ENCODE assay signal across 18 cellular contexts in genomic region chr14:91125801-91126200, GRCh38. TPM values are rescaled to one million over a fixed set of nuclear protein-coding genes. Genes with fewer than 3 reads are reported as not detected.
DNase-seq lines count a peak whose midpoint lies in the region; ATAC-seq, FAIRE-seq and TF ChIP-seq lines count a peak whose summit lies in the region.
"Had no signal": no experiment of that assay in that cellular context is flagged by ENCODE, and none has a peak within 500 bp of the region (broad histone marks: within the 10 kb centered on the region; RNA-seq: fewer than 3 reads in every experiment).

No MANE protein-coding gene starts in this region.

- no peak overlapping the region for H3K9ac ChIP-seq in GM12878 (ENCODE audit: control insufficient read depth, insufficient read depth, low read length)
- H3K9ac ChIP-seq in skeletal muscle tissue (ENCODE audit: low read depth in 1 of 3, low read length in 3 of 3): peak overlapping the region in 1 of 3 donors; percentile 29

- peak overlapping the region; percentile 32 to 88 (median 59) for H3K27ac Mint-ChIP-seq in CD4-positive, CD25-positive, alpha-beta regulatory T cell
- no peak overlapping the region for H3K27ac Mint-ChIP-seq in activated CD4-positive, alpha-beta T cell treated with anti-CD3 and anti-CD28 coated beads for 36 hours

- H3K27me3 ChIP-seq in CD4-positive, CD25-positive, alpha-beta regulatory T cell (ENCODE audit: control insufficient read depth, insufficient read depth, low read length): no peaks in the 10 kb centered on the region
- H3K27me3 ChIP-seq in GM12878 (replicated peaks in 1 of 2; ENCODE audit: control insufficient read depth in 2 of 2, insufficient read depth in 2 of 2, low read length in 1 of 2): no peaks in the 10 kb centered on the region
- no peaks in the 10 kb centered on the region for H3K27me3 ChIP-seq in skeletal muscle tissue (ENCODE audit: control insufficient read depth in 3 of 3, insufficient read depth in 3 of 3, low read length in 3 of 3)
- H3K27me3 ChIP-seq in left lung: no peaks in the 10 kb centered on the region

- TF ChIP-seq POLR2A in GM12878 (IDR thresholded peaks at IDR 0.05; ENCODE audit: low read depth, low read length): no peak

- peaks cover 9 to 66% (median 34%) of the 10 kb centered on the region in 4 donors for H3K4me1 Mint-ChIP-seq in CD4-positive, CD25-positive, alpha-beta regulatory T cell
- H3K4me1 Mint-ChIP-seq in activated CD4-positive, alpha-beta T cell treated with anti-CD3 and anti-CD28 coated beads for 36 hours: peaks cover 29% of the 10 kb centered on the region

- H3K79me2 ChIP-seq in GM12878 (ENCODE audit: control insufficient read depth, insufficient read depth, low read length): peaks cover 21% of the 10 kb centered on the region

- no TSS peak for BruUV-seq in GM12878 (replicated peaks; lab: Mats Ljungman, UMichigan)

- H3K9me3 Mint-ChIP-seq in CD4-positive, CD25-positive, alpha-beta regulatory T cell: peaks cover 0 to 3% (median 0%) of the 10 kb centered on the region in 7 donors
- no peaks in the 10 kb centered on the region for H3K9me3 Mint-ChIP-seq in activated CD4-positive, alpha-beta T cell treated with anti-CD3 and anti-CD28 coated beads for 36 hours (ENCODE audit: low read depth)

- no peak overlapping the region for H3K4me3 ChIP-seq in CD4-positive, CD25-positive, alpha-beta regulatory T cell (ENCODE audit: low read depth, low read length)
- H3K4me3 ChIP-seq in GM12878 (no peak overlapping the region), skeletal muscle tissue (ENCODE audit: low read length in 3 of 3) (no peak overlapping the region), left lung (no peak overlapping the region)

- H3K27ac ChIP-seq in CD4-positive, CD25-positive, alpha-beta regulatory T cell (ENCODE audit: insufficient read depth, low read length, poor library complexity, severe bottlenecking): no peak overlapping the region
- H3K27ac ChIP-seq in GM12878 (ENCODE audit: control insufficient read depth, insufficient read depth): no peak overlapping the region
- peak overlapping the region; percentile 58 for H3K27ac ChIP-seq in skeletal muscle tissue (ENCODE audit: low read depth, low read length)
- H3K27ac ChIP-seq in left lung: peak overlapping the region in 1 of 2 donors; percentile 82

- no peaks in the 10 kb centered on the region for H3K9me3 ChIP-seq in CD4-positive, CD25-positive, alpha-beta regulatory T cell (ENCODE audit: control insufficient read depth in 2 of 2, low read length in 2 of 2)
- H3K9me3 ChIP-seq in GM12878 (replicated peaks; ENCODE audit: control insufficient read depth, insufficient read depth, low read length): peaks cover 5% of the 10 kb centered on the region; the same call in 1 of the 3 replicates
- no peaks in the 10 kb centered on the region for H3K9me3 ChIP-seq in skeletal muscle tissue (ENCODE audit: control insufficient read depth in 3 of 3, low read length in 3 of 3)
- H3K9me3 ChIP-seq in left lung: no peaks in the 10 kb centered on the region

- H3K36me3 ChIP-seq in CD4-positive, CD25-positive, alpha-beta regulatory T cell (ENCODE audit: control insufficient read depth, insufficient read depth, low read length): peaks cover 36% of the 10 kb centered on the region
- H3K36me3 ChIP-seq in GM12878 (ENCODE audit: control insufficient read depth in 2 of 2, insufficient read depth in 2 of 2, low read length in 1 of 2): peaks cover 5 to 9% of the 10 kb centered on the region in 2 experiments; a peak in 3 of 4 replicates
- H3K36me3 ChIP-seq in skeletal muscle tissue (ENCODE audit: control insufficient read depth in 3 of 3, insufficient read depth in 3 of 3, low read length in 3 of 3): peaks cover 0 to 7% (median 4%) of the 10 kb centered on the region in 3 donors
- peaks cover 0 to 11% of the 10 kb centered on the region in 2 donors for H3K36me3 ChIP-seq in left lung

- no peak for DNase-seq in CD4-positive, CD25-positive, alpha-beta regulatory T cell
- DNase-seq in GM12878 (ENCODE audit: low read depth, low spot score) (no peak), left ventricle myocardium superior (no peak), left lung (no peak), T-helper 1 cell (no peak)
- DNase-seq in activated CD4-positive, alpha-beta T cell treated with anti-CD3 and anti-CD28 coated beads for 36 hours: no peak
- DNase-seq: activated CD4-positive, CD25-positive, alpha-beta regulatory T cell treated with anti-CD3 and anti-CD28 coated beads, Interleukin-2, amount 50 U/mL, for 72 hours; activated CD8-positive, alpha-beta memory T cell treated with anti-CD3 and anti-CD28 coated beads, Interleukin-2, amount 10 ng/mL, durations not matched to agents 7 days and 5 days; activated naive CD4-positive, alpha-beta T cell treated with Interleukin-2 at 50 U/mL for 16 hours; KG1; NCI-H1092; NCI-H774; RPMI8226; stimulated activated CD4-positive, alpha-beta T cell treated with anti-CD3 and anti-CD28 coated beads, Interleukin-2, amount 100 ng/mL, for 24 hours; stimulated activated CD8-positive, alpha-beta memory T cell treated with anti-CD3 and anti-CD28 coated beads, Interleukin-4, amount 100 ng/mL, for 48 hours had no signal

- H2AFZ ChIP-seq in GM12878 (ENCODE audit: control insufficient read depth, low read depth, low read length): no peak overlapping the region

- H3K4me2 ChIP-seq in GM12878 (ENCODE audit: control insufficient read depth, insufficient read depth): no peak overlapping the region

- in situ Hi-C loops in GM12878 (cut with MboI): loop anchor here (5.0 kb wide), 1 partner anchor 218 kb away; no protein-coding TSS in a partner anchor

- FAIRE-seq in GM12878 (lab: Jason Lieb, UNC): no peak
- FAIRE-seq: urothelium cell line had no signal

- TF ChIP-seq CTCF in GM12878 (IDR thresholded peaks at IDR 0.05 in 2 of 3, conservative IDR thresholded peaks at IDR 0.05 in 1 of 3; ENCODE audit: control insufficient read depth in 2 of 3, extremely low read depth in 1 of 3, insufficient read depth in 1 of 3, low read depth in 3 of 3, low read length in 3 of 3) (no peak), left lung (IDR thresholded peaks at IDR 0.05) (no peak)

- no peak for ATAC-seq in CD4-positive, CD25-positive, alpha-beta regulatory T cell (ENCODE audit: low read depth in 2 of 2)
- ATAC-seq in GM12878 (no peak), left ventricle myocardium superior (peak; percentile 15), left lung (no peak), GM18498 (IDR thresholded peaks at IDR 0.05; ENCODE audit: unreplicated experiment) (no peak)
- no peak for ATAC-seq in activated CD4-positive, alpha-beta T cell treated with anti-CD3 and anti-CD28 coated beads for 36 hours
- ATAC-seq: activated CD8-positive, alpha-beta memory T cell treated with anti-CD3 and anti-CD28 coated beads, Interleukin-2, amount 10 ng/mL, durations not matched to agents 7 days and 5 days had no signal

- WGBS in GM12878 (ENCODE audit: insufficient coverage, insufficient replicate concordance, low lambda C conversion rate, missing lambda C conversion rate): 74% methylated on average over 4 of the region's 4 CpGs

- TF ChIP-seq EP300 in GM12878 (IDR thresholded peaks at IDR 0.05; ENCODE audit: borderline replicate concordance in 1 of 2, control insufficient read depth in 1 of 2, low read depth in 2 of 2, low read length in 2 of 2): no peak

- POLR2A ChIA-PET in GM12878 (lab: Charles Lee): interaction anchor here (1.3 kb wide), 1 partner anchor 10 kb away, joined by 8 read pairs; no protein-coding TSS in a partner anchor
- POLR2A ChIA-PET in activated CD4-positive, alpha-beta T cell treated with anti-CD3 and anti-CD28 coated beads for 36 hours (lab: Charles Lee): no interaction called here

- CTCF ChIA-PET in GM12878 (lab: Yijun Ruan, JAX): no interaction called here
- CTCF ChIA-PET in activated CD4-positive, alpha-beta T cell treated with anti-CD3 and anti-CD28 coated beads for 36 hours (lab: Charles Lee): no interaction called here

- SMC1A ChIA-PET in GM12878 (lab: Charles Lee; ENCODE audit: uncharacterized antibody, unreplicated experiment): interaction anchor here (0.6 to 0.7 kb wide), 2 partner anchors 12 to 116 kb away, joined by 3 to 4 read pairs; partner anchors contain the start of gene DGLUCY

- intact Hi-C loops in GM12878 (cut with micrococcal nuclease; ENCODE audit: unreplicated experiment) (no loop called here), left ventricle myocardium superior (cut with micrococcal nuclease) (no loop called here), left lung (cut with DNase I) (no loop called here)
- intact Hi-C loops in activated CD4-positive, alpha-beta T cell treated with anti-CD3 and anti-CD28 coated beads for 36 hours (cut with DNase I, micrococcal nuclease): no loop called here

- RAD21 ChIA-PET in GM12878 (lab: Charles Lee; ENCODE audit: unreplicated experiment): no interaction called here

- no peak for TF ChIP-seq RAD21 in GM12878 (IDR thresholded peaks at IDR 0.05; ENCODE audit: insufficient read depth, low read depth, low read length)

- H3K4me3 Mint-ChIP-seq in CD4-positive, CD25-positive, alpha-beta regulatory T cell: peak overlapping the region in 1 of 4 donors; percentile 30
- no peak overlapping the region for H3K4me3 Mint-ChIP-seq in activated CD4-positive, alpha-beta T cell treated with anti-CD3 and anti-CD28 coated beads for 36 hours
- H3K4me3 Mint-ChIP-seq: activated CD8-positive, alpha-beta memory T cell treated with anti-CD3 and anti-CD28 coated beads, Interleukin-2, amount 10 ng/mL, durations not matched to agents 7 days and 5 days had no signal

- peaks cover 10% of the 10 kb centered on the region for H3K4me1 ChIP-seq in CD4-positive, CD25-positive, alpha-beta regulatory T cell (ENCODE audit: control insufficient read depth, insufficient read depth, low read length, poor library complexity, severe bottlenecking)
- H3K4me1 ChIP-seq in GM12878 (ENCODE audit: control insufficient read depth, insufficient read depth, low read length) (peaks cover 11% of the 10 kb centered on the region), skeletal muscle tissue (ENCODE audit: control insufficient read depth in 3 of 3, insufficient read depth in 3 of 3, low read length in 3 of 3) (peaks cover 30 to 53% (median 40%) of the 10 kb centered on the region in 3 donors), left lung (peaks cover 6 to 40% of the 10 kb centered on the region in 2 donors)

- H3K36me3 Mint-ChIP-seq in CD4-positive, CD25-positive, alpha-beta regulatory T cell: peaks cover 28% of the 10 kb centered on the region
- H3K36me3 Mint-ChIP-seq in activated CD4-positive, alpha-beta T cell treated with anti-CD3 and anti-CD28 coated beads for 36 hours (ENCODE audit: low read depth): peaks cover 31% of the 10 kb centered on the region

- H3K27me3 Mint-ChIP-seq in CD4-positive, CD25-positive, alpha-beta regulatory T cell: no peaks in the 10 kb centered on the region
- no peaks in the 10 kb centered on the region for H3K27me3 Mint-ChIP-seq in activated CD4-positive, alpha-beta T cell treated with anti-CD3 and anti-CD28 coated beads for 36 hours
- H3K27me3 Mint-ChIP-seq: activated CD8-positive, alpha-beta memory T cell treated with anti-CD3 and anti-CD28 coated beads, Interleukin-2, amount 10 ng/mL, durations not matched to agents 7 days and 5 days had no signal

- no peaks in the 10 kb centered on the region for H4K20me1 ChIP-seq in GM12878 (ENCODE audit: control insufficient read depth, insufficient read depth)

RNA-seq across cellular contexts. Expression of gene DGLUCY, which starts 11.9 kb away (rescaled TPM):
- 120 TPM for total RNA-seq in CD4-positive, CD25-positive, alpha-beta regulatory T cell
- 10 to 100 TPM; 45.2 to 62.7 (median 56.9) TPM for polyA plus RNA-seq in CD4-positive, CD25-positive, alpha-beta regulatory T cell
- total RNA-seq in GM12878 (2013; cell fraction: nucleolus; rRNA removed): 462 and 476 TPM in 2 replicates
- total RNA-seq in GM12878 (2014; rRNA removed) (64.0 and 69.7 TPM in 2 replicates), GM12878 (2014; rRNA removed; fragmentation: Illumina TruSeq; extraction: Trizol) (52.8 and 57.8 TPM in 2 replicates), GM12878 (2021) (50.5 and 56.8 TPM in 2 replicates), left ventricle myocardium superior (254 TPM), skeletal muscle tissue (49.6 TPM), left lung (10 to 100 TPM; 74.9 to 77.0 TPM)
- 37.4 TPM for polyA plus RNA-seq in GM12878 (2011; ENCODE audit: low read depth)
- polyA plus RNA-seq in GM12878 (2011; rRNA removed) (42.9 and 53.5 TPM in 2 replicates), GM12878 (2014; fragmentation: Illumina TruSeq; extraction: Trizol) (69.9 and 70.3 TPM in 2 replicates), GM12878 (2014; fragmentation: Nextera tagmentation; extraction: Ambion mirVana) (10 to 100 TPM; 15.0 to 23.2 TPM), GM12878 (2014; rRNA removed) (57.4 and 64.6 TPM in 2 replicates), GM12878 (2016; fragmentation: Nextera tagmentation; extraction: Ambion mirVana) (10 to 100 TPM; 47.3 to 47.4 TPM)
- polyA plus RNA-seq in GM12878 (2011; cell fraction: cytosol; rRNA removed): 52.2 and 69.1 TPM in 2 replicates
- 290 and 321 TPM in 2 replicates for polyA plus RNA-seq in GM12878 (2011; cell fraction: nucleus; rRNA removed)
- polyA plus RNA-seq in GM12878 (2012): 39.8 and 51.8 TPM in 2 replicates
- 76.4 and 134 TPM in 2 replicates for polyA minus RNA-seq in GM12878 (2011; rRNA and poly(A)+ RNA removed)
- 18.7 and 23.9 TPM in 2 replicates for polyA minus RNA-seq in GM12878 (2011; cell fraction: cytosol; rRNA and poly(A)+ RNA removed)
- polyA minus RNA-seq in GM12878 (2011; cell fraction: nucleus; rRNA and poly(A)+ RNA removed): 101 and 133 TPM in 2 replicates
- total RNA-seq in activated CD4-positive, alpha-beta T cell treated with anti-CD3 and anti-CD28 coated beads for 36 hours: 10 to 100 TPM; 46.3 to 55.2 TPM
